In the genomic region with DNA sequence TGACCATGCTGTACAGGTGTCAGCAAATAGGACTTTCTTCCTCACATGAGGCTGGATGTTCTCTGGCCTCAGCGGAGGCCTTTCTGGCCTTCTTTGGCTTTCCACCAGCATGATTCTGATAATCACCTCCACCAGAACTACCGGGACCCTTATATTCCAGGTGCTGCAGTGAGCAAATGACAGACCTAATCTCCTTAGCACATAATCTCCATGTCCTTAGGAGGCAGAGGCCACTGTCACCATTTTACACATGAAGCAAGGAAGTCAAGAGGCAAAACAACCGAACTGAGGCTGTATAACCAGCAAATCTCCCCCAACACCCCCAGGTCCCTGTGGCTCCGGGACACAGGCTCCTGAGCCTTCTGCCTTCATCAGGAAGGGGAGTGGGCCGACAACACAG, we compare ENCODE assay signal across 15 cellular contexts.
"Had no signal": no experiment of that assay in that cellular context is flagged by ENCODE, and none has a peak within 500 bp of the region (broad histone marks: within the 10 kb centered on the region; RNA-seq: fewer than 3 reads in every experiment).

No MANE protein-coding gene starts in this region.

- H3K9me3 Mint-ChIP-seq: activated naive CD4-positive, alpha-beta T cell treated with anti-CD3 and anti-CD28 coated beads, Interleukin-2, amount 50 U/mL, for 24 hours; T-helper 2 cell treated with Interferon-gamma antibody and Interleukin-4, amounts not matched to agents 5 μg/mL and 100 μg/mL, for 36 hours had no signal

- H3K4me1 ChIP-seq: lower lobe of right lung, parathyroid adenoma had no signal

- H3K27ac Mint-ChIP-seq: activated naive CD4-positive, alpha-beta T cell treated with anti-CD3 and anti-CD28 coated beads, Interleukin-2, amount 50 U/mL, for 24 hours; T-helper 2 cell treated with Interferon-gamma antibody and Interleukin-4, amounts not matched to agents 5 μg/mL and 100 μg/mL, for 36 hours had no signal

- H3K4me3 ChIP-seq: heart left ventricle, lower lobe of right lung, testis had no signal

- H3K27ac ChIP-seq: epithelial cell of prostate, heart left ventricle, lower lobe of right lung, parathyroid adenoma, testis had no signal

- H3K9me3 ChIP-seq: heart left ventricle, lower lobe of right lung, testis had no signal

- DNase-seq: activated CD4-positive, alpha-beta T cell treated with anti-CD3 and anti-CD28 coated beads, Interleukin-2, amount 50 U/mL, for 1 hour; anterior cingulate cortex; cerebellar nuclear complex; foreskin melanocyte; heart left ventricle; left colon; lower lobe of right lung; retina; stimulated activated CD4-positive, alpha-beta T cell treated with anti-CD3 and anti-CD28 coated beads, Interleukin-2, amount 100 ng/mL, for 48 hours; testis had no signal

- H3K27me3 ChIP-seq: heart left ventricle, testis had no signal

- H3K27me3 Mint-ChIP-seq: activated naive CD4-positive, alpha-beta T cell treated with anti-CD3 and anti-CD28 coated beads, Interleukin-2, amount 50 U/mL, for 24 hours had no signal

- H3K4me3 Mint-ChIP-seq: activated naive CD4-positive, alpha-beta T cell treated with anti-CD3 and anti-CD28 coated beads, Interleukin-2, amount 50 U/mL, for 24 hours; T-helper 2 cell treated with Interferon-gamma antibody and Interleukin-4, amounts not matched to agents 5 μg/mL and 100 μg/mL, for 36 hours had no signal

- H3K36me3 ChIP-seq: heart left ventricle, lower lobe of right lung had no signal

- ATAC-seq: activated CD4-positive, CD25-positive, alpha-beta regulatory T cell treated with anti-CD3 and anti-CD28 coated beads, Interleukin-2, amount 50 U/mL, for 24 hours; heart left ventricle; left colon; lower lobe of right lung had no signal
